ENCODE assay signal across 12 cellular contexts in genomic region chr4:156638925-156639605, GRCh38.
DNase-seq lines count a peak whose midpoint lies in the region; ATAC-seq, FAIRE-seq and TF ChIP-seq lines count a peak whose summit lies in the region.
"Had no signal": no experiment of that assay in that cellular context is flagged by ENCODE, and none has a peak within 500 bp of the region (broad histone marks: within the 10 kb centered on the region; RNA-seq: fewer than 3 reads in every experiment).

No MANE protein-coding gene starts in this region.

- H3K27me3 ChIP-seq in bronchial epithelial cell (ENCODE audit: control insufficient read depth, insufficient read depth, low read length), result no peaks in the 10 kb centered on the region
- H3K27me3 ChIP-seq: right atrium auricular region had no signal

- peaks cover 45% of the 10 kb centered on the region for H3K4me1 Mint-ChIP-seq in nephron

- H3K4me3 ChIP-seq in bronchial epithelial cell (ENCODE audit: low read depth, low read length), result no peak overlapping the region
- H3K4me3 ChIP-seq: right atrium auricular region had no signal

- H3K9me3 Mint-ChIP-seq in nephron, result no peaks in the 10 kb centered on the region

- peak overlapping the region in 2 of 3 experiments; percentile 4 to 27 for H3K27ac Mint-ChIP-seq in nephron

- H3K36me3 ChIP-seq in bronchial epithelial cell (ENCODE audit: control insufficient read depth, insufficient read depth, low read length), result no peaks in the 10 kb centered on the region
- H3K36me3 ChIP-seq: right atrium auricular region had no signal

- DNase-seq in Daoy (ENCODE audit: low read depth) (peak; percentile 17), NCI-H1694 treated with DMSO at 0.1 percent for 48 hours (lab: John Stamatoyannopoulos, UW) (peak; percentile 23), bronchial epithelial cell (ENCODE audit: low read depth) (peak; percentile 13), NOMO-1 treated with dmso at 0.1 percent for 144 hours (lab: John Stamatoyannopoulos, UW; ENCODE audit: unreplicated experiment) (no peak), T-helper 2 cell (no peak), NCI-H1092 (lab: John Stamatoyannopoulos, UW) (no peak)
- DNase-seq: activated CD4-positive, alpha-beta T cell treated with anti-CD3 and anti-CD28 coated beads for 48 hours; central memory CD4-positive, alpha-beta T cell; COR-L47 had no signal

- no peaks in the 10 kb centered on the region for H3K36me3 Mint-ChIP-seq in nephron (ENCODE audit: low read depth)

- no peak for ATAC-seq in HG02678 (IDR thresholded peaks at IDR 0.05; ENCODE audit: unreplicated experiment)

- no peak for FAIRE-seq in bronchial epithelial cell (lab: Jason Lieb, UNC)

- H3K4me3 Mint-ChIP-seq in nephron, result no peak overlapping the region

- TF ChIP-seq CTCF in bronchial epithelial cell (IDR thresholded peaks at IDR 0.05; ENCODE audit: insufficient read depth, low read length, severe bottlenecking) (no peak), nephron (IDR thresholded peaks at IDR 0.05; ENCODE audit: unreplicated experiment in 3 of 3) (no peak)

- no peaks in the 10 kb centered on the region for H3K27me3 Mint-ChIP-seq in nephron (ENCODE audit: low read depth)

Comparison
In these comparisons a context has a peak if more than half of its experiments do, and no peak if none do; other contexts are left out.
1. DNase-seq: peak in Daoy (single experiment), NCI-H1694 treated with DMSO at 0.1 percent for 48 hours (single experiment) and bronchial epithelial cell (single experiment); none in NOMO-1 treated with dmso at 0.1 percent for 144 hours (single experiment), T-helper 2 cell (0 of 5) and NCI-H1092 (single experiment).